ENCODE assay signal across 25 cellular contexts in the genomic region with DNA sequence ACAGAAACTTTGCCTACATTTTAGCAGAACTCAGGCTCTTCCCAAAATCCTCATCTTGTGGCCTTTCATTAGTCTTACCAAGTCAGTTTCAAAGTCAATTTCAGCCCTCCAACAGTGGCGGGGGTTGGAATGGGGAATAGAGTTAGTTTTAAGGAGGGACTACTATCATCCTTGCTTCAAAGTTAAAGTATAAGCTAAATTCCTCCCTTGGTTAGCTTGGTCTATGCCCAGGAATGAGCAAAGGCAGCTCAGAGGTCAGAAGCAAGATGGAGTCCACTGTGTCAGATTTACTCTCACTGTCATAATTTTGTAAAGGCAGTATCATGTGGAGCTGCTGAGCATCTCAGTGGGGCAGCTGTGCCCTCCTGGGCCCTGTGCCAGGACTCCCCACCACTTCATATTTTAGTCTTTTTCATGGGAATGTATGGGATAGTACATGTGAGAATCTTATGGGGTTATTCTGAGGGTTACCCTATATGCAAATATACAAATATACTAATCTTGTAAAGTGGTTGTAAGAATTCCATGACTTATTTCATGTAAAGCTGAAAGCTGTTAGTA.
A peak's percentile ranks its signal among the peaks of the same experiment; 100 is the strongest.
DNase-seq lines count a peak whose midpoint lies in the region; ATAC-seq and TF ChIP-seq lines count a peak whose summit lies in the region.
"Had no signal": no experiment of that assay in that cellular context is flagged by ENCODE, and none has a peak within 500 bp of the region (broad histone marks: within the 10 kb centered on the region; RNA-seq: fewer than 3 reads in every experiment).

No MANE protein-coding gene starts in this region.

- no peak for ATAC-seq in GM19467 (IDR thresholded peaks at IDR 0.05; ENCODE audit: unreplicated experiment)
- ATAC-seq: GM23338 had no signal

- H3K4me1 Mint-ChIP-seq in chondrocyte (ENCODE audit: low read depth), result peaks cover 64% of the 10 kb centered on the region
- no peaks in the 10 kb centered on the region for H3K4me1 Mint-ChIP-seq in T-helper 2 cell treated with Interferon-gamma antibody and Interleukin-4, amounts not matched to agents 5 μg/mL and 100 μg/mL, for 36 hours (ENCODE audit: low read depth)

- H3K9me3 Mint-ChIP-seq in chondrocyte (ENCODE audit: low read depth), result peaks cover 12% of the 10 kb centered on the region
- no peaks in the 10 kb centered on the region for H3K9me3 Mint-ChIP-seq in T-helper 2 cell treated with Interferon-gamma antibody and Interleukin-4, amounts not matched to agents 5 μg/mL and 100 μg/mL, for 36 hours
- H3K9me3 Mint-ChIP-seq: activated naive CD4-positive, alpha-beta T cell treated with anti-CD3 and anti-CD28 coated beads for 36 hours had no signal

- no peaks in the 10 kb centered on the region for H3K36me3 ChIP-seq in osteoblast (ENCODE audit: insufficient read depth, low read length)
- H3K36me3 ChIP-seq: BE2C, spleen, transverse colon had no signal

- H3K9me3 ChIP-seq in osteoblast (ENCODE audit: low read depth, low read length), result no peaks in the 10 kb centered on the region
- H3K9me3 ChIP-seq: BE2C, spleen, transverse colon had no signal

- no peak overlapping the region for H3K4me3 Mint-ChIP-seq in chondrocyte (ENCODE audit: unreplicated experiment)
- H3K4me3 Mint-ChIP-seq in T-helper 2 cell treated with Interferon-gamma antibody and Interleukin-4, amounts not matched to agents 5 μg/mL and 100 μg/mL, for 36 hours, result no peak overlapping the region
- H3K4me3 Mint-ChIP-seq: activated naive CD4-positive, alpha-beta T cell treated with anti-CD3 and anti-CD28 coated beads for 36 hours; GM23338 had no signal

- DNase-seq in DMS 273 (lab: John Stamatoyannopoulos, UW; ENCODE audit: unreplicated experiment) (peak; percentile 12), DMS 273 treated with DMSO at 0.1 percent for 48 hours (lab: John Stamatoyannopoulos, UW) (no peak), NCI-H69 (lab: John Stamatoyannopoulos, UW) (peak; percentile 61), chondrocyte (ENCODE audit: low spot score) (no peak), osteoblast (ENCODE audit: insufficient read length, low spot score, missing footprints) (no peak)
- no peak for DNase-seq in stimulated activated CD4-positive, alpha-beta T cell treated with anti-CD3 and anti-CD28 coated beads, Interleukin-12 subunit alpha, Interleukin-12 subunit beta, amount 100 ng/mL, for 4 hours
- no peak for DNase-seq in T-helper 2 cell treated with Interferon-gamma antibody and Interleukin-4, amounts not matched to agents 5 μg/mL and 100 μg/mL, for 36 hours (ENCODE audit: low spot score)
- DNase-seq: activated naive CD4-positive, alpha-beta T cell treated with anti-CD3 and anti-CD28 coated beads for 36 hours; activated T-cell treated with anti-CD3 and anti-CD28 coated beads, Interleukin-2, amount 50 U/mL, for 48 hours; amygdala; caudate nucleus; foreskin melanocyte; hippocampal formation; Kasumi-1; NCI-H1092 treated with DMSO at 0.1 percent for 48 hours; NCI-H524 treated with DMSO at 0.1 percent for 48 hours; RPMI8226; spleen; SW 1271 had no signal

- no peaks in the 10 kb centered on the region for H3K27me3 ChIP-seq in osteoblast (ENCODE audit: insufficient read depth, low read length)
- H3K27me3 ChIP-seq: BE2C, spleen, transverse colon had no signal

- H2AFZ ChIP-seq in osteoblast (ENCODE audit: low read length), result peak overlapping the region; percentile 0
- H2AFZ ChIP-seq: GM23338 had no signal

- no peak overlapping the region for H3K4me2 ChIP-seq in osteoblast (ENCODE audit: insufficient read depth, low read length)
- H3K4me2 ChIP-seq: GM23338 had no signal

- H3K36me3 Mint-ChIP-seq in chondrocyte (ENCODE audit: low read depth), result peaks cover 2% of the 10 kb centered on the region
- H3K36me3 Mint-ChIP-seq in T-helper 2 cell treated with Interferon-gamma antibody and Interleukin-4, amounts not matched to agents 5 μg/mL and 100 μg/mL, for 36 hours (ENCODE audit: low read depth), result no peaks in the 10 kb centered on the region

- H3K27ac ChIP-seq in osteoblast (ENCODE audit: low read depth, low read length), result peak overlapping the region; percentile 11
- H3K27ac ChIP-seq: 22Rv1, transverse colon had no signal

- H3K27ac Mint-ChIP-seq in chondrocyte (ENCODE audit: unreplicated experiment), result peak overlapping the region; percentile 67
- no peak overlapping the region for H3K27ac Mint-ChIP-seq in T-helper 2 cell treated with Interferon-gamma antibody and Interleukin-4, amounts not matched to agents 5 μg/mL and 100 μg/mL, for 36 hours
- H3K27ac Mint-ChIP-seq: activated naive CD4-positive, alpha-beta T cell treated with anti-CD3 and anti-CD28 coated beads for 36 hours; GM23338 had no signal

- no peaks in the 10 kb centered on the region for H3K79me2 ChIP-seq in osteoblast (ENCODE audit: insufficient read depth, low read length)

- no peaks in the 10 kb centered on the region for H3K27me3 Mint-ChIP-seq in chondrocyte (ENCODE audit: low read depth)
- no peaks in the 10 kb centered on the region for H3K27me3 Mint-ChIP-seq in T-helper 2 cell treated with Interferon-gamma antibody and Interleukin-4, amounts not matched to agents 5 μg/mL and 100 μg/mL, for 36 hours (ENCODE audit: low read depth)

- H4K20me1 ChIP-seq in osteoblast (ENCODE audit: insufficient read depth, low read length), result no peaks in the 10 kb centered on the region

- no peak overlapping the region for H3K4me3 ChIP-seq in osteoblast (ENCODE audit: insufficient read depth, low read length)
- H3K4me3 ChIP-seq: GM23338, lung, spleen, transverse colon had no signal

- peaks cover 25% of the 10 kb centered on the region for H3K4me1 ChIP-seq in osteoblast (ENCODE audit: insufficient read depth, low read length)
- H3K4me1 ChIP-seq: spleen had no signal

- TF ChIP-seq CTCF in chondrocyte (IDR thresholded peaks at IDR 0.05) (no peak), osteoblast (IDR thresholded peaks at IDR 0.05; ENCODE audit: extremely low read depth, low read depth, low read length) (no peak)

Comparison
In these comparisons a context has a peak if more than half of its experiments do, and no peak if none do; other contexts are left out.
1. DNase-seq: peak in DMS 273 (single experiment) and NCI-H69 (single experiment); none in DMS 273 treated with DMSO at 0.1 percent for 48 hours (single experiment), chondrocyte (single experiment), osteoblast (single experiment), stimulated activated CD4-positive, alpha-beta T cell treated with anti-CD3 and anti-CD28 coated beads, Interleukin-12 subunit alpha, Interleukin-12 subunit beta, amount 100 ng/mL, for 4 hours (single experiment) and T-helper 2 cell treated with Interferon-gamma antibody and Interleukin-4, amounts not matched to agents 5 μg/mL and 100 μg/mL, for 36 hours (single experiment).